Comparison of ENCODE assay signal across 7 cellular contexts in the genomic region with DNA sequence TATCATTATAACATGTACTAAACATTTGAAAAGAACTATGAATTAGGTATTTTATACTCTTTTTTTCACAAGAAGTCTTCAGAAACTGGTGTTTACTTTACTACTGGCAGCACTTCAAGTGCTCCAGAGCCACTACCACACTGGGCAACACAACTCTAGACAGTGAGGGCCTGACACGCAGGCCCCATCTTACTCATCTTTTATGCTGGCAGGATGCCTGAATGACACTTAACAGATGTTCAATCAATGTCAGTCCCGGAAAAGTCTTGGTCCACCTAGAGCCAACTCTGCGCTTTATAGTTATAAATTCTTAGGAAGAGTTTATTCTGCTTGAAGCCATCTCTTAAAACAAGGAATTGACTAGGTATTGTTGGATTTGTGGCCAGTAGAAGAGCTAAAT. TPM values are rescaled to one million over a fixed set of nuclear protein-coding genes. Genes with fewer than 3 reads are reported as not detected.
DNase-seq lines count a peak whose midpoint lies in the region; ATAC-seq and TF ChIP-seq lines count a peak whose summit lies in the region.

No MANE protein-coding gene starts in this region.

- H3K9me3 ChIP-seq in sigmoid colon, result no peaks in the 10 kb centered on the region
- H3K9me3 ChIP-seq in left ventricle myocardium inferior (replicated peaks), result no peaks in the 10 kb centered on the region

- H3K27ac ChIP-seq in sigmoid colon (peak overlapping the region; percentile 56 to 68 (median 62)), left ventricle myocardium inferior (replicated peaks) (no peak overlapping the region)

- TF ChIP-seq CTCF in cardiac fibroblast (IDR thresholded peaks at IDR 0.05; ENCODE audit: low read depth, low read length) (no peak), sigmoid colon (IDR thresholded peaks at IDR 0.05) (no peak), GM13976 (IDR thresholded peaks at IDR 0.05; ENCODE audit: borderline replicate concordance, control extremely low read depth, extremely low read depth, insufficient read depth, missing control alignments) (no peak), left ventricle myocardium inferior (IDR thresholded peaks at IDR 0.05; ENCODE audit: borderline replicate concordance) (no peak)

- WGBS in sigmoid colon, 2 donors, result 63 to 67% methylated on average over 3 of the region's 3 CpGs

- in situ Hi-C loops in GM13976 (cut with MboI; ENCODE audit: low sequenced_read_pairs, unreplicated experiment), result no loop called here

- H3K36me3 ChIP-seq in sigmoid colon (no peaks in the 10 kb centered on the region), left ventricle myocardium inferior (no peaks in the 10 kb centered on the region)

- TF ChIP-seq POLR2A in sigmoid colon (IDR thresholded peaks at IDR 0.05), result no peak

- H3K4me1 ChIP-seq in sigmoid colon, result peaks cover 0 to 63% (median 42%) of the 10 kb centered on the region in 4 donors
- peaks cover 42% of the 10 kb centered on the region for H3K4me1 ChIP-seq in left ventricle myocardium inferior

- TF ChIP-seq EP300 in sigmoid colon (IDR thresholded peaks at IDR 0.05), result no peak

- no peaks in the 10 kb centered on the region for H3K27me3 ChIP-seq in sigmoid colon
- H3K27me3 ChIP-seq in left ventricle myocardium inferior (ENCODE audit: low read depth), result no peaks in the 10 kb centered on the region

- H3K4me3 ChIP-seq in cardiac fibroblast (replicated peaks in 1 of 2; ENCODE audit: low read depth in 2 of 2, low read length in 2 of 2) (no peak overlapping the region), sigmoid colon (no peak overlapping the region), left ventricle myocardium inferior (no peak overlapping the region)

- DNase-seq in NCI-H446 (lab: John Stamatoyannopoulos, UW) (peak; percentile 51 to 89), cardiac fibroblast (ENCODE audit: low read depth in 2 of 2) (peak; percentile 55 to 91), sigmoid colon (peak; percentile 82), GM13976 (ENCODE audit: low spot score) (no peak), left ventricle myocardium inferior (no peak), SIG-M5 treated with dmso at 0.1 percent for 504 hours (lab: John Stamatoyannopoulos, UW; ENCODE audit: unreplicated experiment) (no peak)

- peak; percentile 39 for ATAC-seq in GM19372 (IDR thresholded peaks at IDR 0.05; ENCODE audit: low read depth, unreplicated experiment)

- intact Hi-C loops in sigmoid colon (cut with DNase I), result loop anchor here (5.0 kb wide), 2 partner anchors 76 to 119 kb away; a partner anchor contains a TSS
- intact Hi-C loops in left ventricle myocardium inferior (cut with micrococcal nuclease), result no loop called here

RNA-seq across cellular contexts. Expression of a gene that starts 8.7 kb away (rescaled TPM):
- 10 to 100 TPM; 26.3 to 51.0 (median 40.6) TPM for total RNA-seq in sigmoid colon
- polyA plus RNA-seq in sigmoid colon, result 10 to 100 TPM in 2 of 3 donors, 1 to 10 TPM in 1; 9.0 to 46.8 (median 11.8) TPM
- total RNA-seq in left ventricle myocardium inferior, result 15.0 TPM

Comparison
In these comparisons a context has a peak if more than half of its experiments do, and no peak if none do; other contexts are left out.
1. DNase-seq: peak in NCI-H446 (2 of 2), cardiac fibroblast (2 of 2) and sigmoid colon (single experiment); none in GM13976 (single experiment), left ventricle myocardium inferior (single experiment) and SIG-M5 treated with dmso at 0.1 percent for 504 hours (single experiment).